In genomic region chr12:8692573-8692972, GRCh38 we compare ENCODE assay signal across 1 cellular context.
TF ChIP-seq lines count a peak whose summit lies in the region.

No MANE protein-coding gene starts in this region.

TF ChIP-seq in K562, 482 proteins besides CTCF, POLR2A, EP300 and RAD21 (continued from another document):
- TF ChIP-seq MEIS2 (IDR thresholded peaks at IDR 0.05; ENCODE audit: partially characterized antibody) (peak; percentile 69), KLF16 (IDR thresholded peaks at IDR 0.05) (peak; percentile 92), L3MBTL2 (IDR thresholded peaks at IDR 0.05) (peak; percentile 42; the same call in 1 of the 2 replicates), PBX2 (CRISPR knock-in tag; IDR thresholded peaks at IDR 0.05; ENCODE audit: low read depth) (no peak), PBX2 (tag; conservative IDR thresholded peaks at IDR 0.05; ENCODE audit: low read depth) (0 out of 2 replicates have a peak, but pooled peaks have one; percentile 26), ZNF668 (CRISPR knock-in tag; IDR thresholded peaks at IDR 0.05) (no peak), ZEB2 (IDR thresholded peaks at IDR 0.05) (no peak), TRIM25 (IDR thresholded peaks at IDR 0.05; ENCODE audit: borderline replicate concordance) (no peak), ZBTB17 (CRISPR knock-in tag; IDR thresholded peaks at IDR 0.05) (peak; percentile 58; the same call in 1 of the 2 replicates), MLLT1 (IDR thresholded peaks at IDR 0.05) (peak in 1 of 2 experiments; percentile 37; a peak in 1 of 4 replicates), ATF4 (CRISPR knock-in tag; IDR thresholded peaks at IDR 0.05) (no peak), MTA1 (IDR thresholded peaks at IDR 0.05; ENCODE audit: borderline replicate concordance) (no peak), MGA (IDR thresholded peaks at IDR 0.05) (no peak), PKNOX1 (IDR thresholded peaks at IDR 0.05) (peak; percentile 34; the same call in 1 of the 2 replicates)
